ENCODE assay signal across 9 cellular contexts in genomic region chr2:226649871-226650660, GRCh38.
DNase-seq lines count a peak whose midpoint lies in the region; ATAC-seq and TF ChIP-seq lines count a peak whose summit lies in the region.
"Had no signal": no experiment of that assay in that cellular context is flagged by ENCODE, and none has a peak within 500 bp of the region (broad histone marks: within the 10 kb centered on the region; RNA-seq: fewer than 3 reads in every experiment).

No MANE protein-coding gene starts in this region.

- peak overlapping the region; percentile 39 for H3K4me2 ChIP-seq in fibroblast of lung (ENCODE audit: extremely low read depth, insufficient read depth, low read length)

- peaks cover 29% of the 10 kb centered on the region for H3K4me1 Mint-ChIP-seq in activated T-cell treated with anti-CD3 and anti-CD28 coated beads, Interleukin-2, amount 50 U/mL, for 24 hours (ENCODE audit: low read depth)
- peaks cover 19% of the 10 kb centered on the region for H3K4me1 Mint-ChIP-seq in nephron progenitor cell
- H3K4me1 Mint-ChIP-seq: memory B cell had no signal

- peak; percentile 93 for ATAC-seq in GM18907 (IDR thresholded peaks at IDR 0.05; ENCODE audit: unreplicated experiment)
- peak; percentile 51 for ATAC-seq in HG02970 (IDR thresholded peaks at IDR 0.05; ENCODE audit: low FRiP score, unreplicated experiment)
- peak; percentile 93 for ATAC-seq in thoracic aorta (ENCODE audit: insufficient number of reproducible peaks, low FRiP score, low read depth)

- peaks cover 8% of the 10 kb centered on the region for H3K36me3 Mint-ChIP-seq in activated T-cell treated with anti-CD3 and anti-CD28 coated beads, Interleukin-2, amount 50 U/mL, for 24 hours (ENCODE audit: low read depth)
- H3K36me3 Mint-ChIP-seq in nephron progenitor cell (ENCODE audit: low read depth): peaks cover 15% of the 10 kb centered on the region

- peaks cover 17% of the 10 kb centered on the region for H3K4me1 ChIP-seq in fibroblast of lung (ENCODE audit: control insufficient read depth, extremely low read depth, insufficient read depth, low read length)
- H3K4me1 ChIP-seq in thoracic aorta (ENCODE audit: control insufficient read depth in 1 of 2, low read depth in 2 of 2): peaks cover 11 to 31% of the 10 kb centered on the region in 2 donors

- H3K9ac ChIP-seq in fibroblast of lung (ENCODE audit: insufficient read depth, low read length): peak overlapping the region; percentile 37

- H3K79me2 ChIP-seq in fibroblast of lung (ENCODE audit: control insufficient read depth, insufficient read depth, low read length): no peaks in the 10 kb centered on the region

- H3K27ac ChIP-seq in fibroblast of lung (ENCODE audit: insufficient read depth, low read length): peak overlapping the region; percentile 79
- peak overlapping the region; percentile 71 to 81 for H3K27ac ChIP-seq in thoracic aorta

- H2AFZ ChIP-seq in fibroblast of lung (ENCODE audit: low read length): peak overlapping the region; percentile 46

- no peaks in the 10 kb centered on the region for H3K36me3 ChIP-seq in fibroblast of lung (ENCODE audit: control insufficient read depth, insufficient read depth, low read length)
- no peaks in the 10 kb centered on the region for H3K36me3 ChIP-seq in thoracic aorta

- H3K9me3 ChIP-seq in fibroblast of lung (ENCODE audit: control insufficient read depth, insufficient read depth, low read depth, low read length) (no peaks in the 10 kb centered on the region), thoracic aorta (no peaks in the 10 kb centered on the region)

- H3K4me3 ChIP-seq in fibroblast of lung (replicated peaks in 1 of 4; ENCODE audit: control extremely low read depth in 1 of 4, insufficient read depth in 1 of 4, low read depth in 3 of 4, low read length in 4 of 4) (no peak overlapping the region), thoracic aorta (peak overlapping the region; percentile 7)

- H4K20me1 ChIP-seq in fibroblast of lung (ENCODE audit: control insufficient read depth, extremely low read depth, insufficient read depth, low read length): no peaks in the 10 kb centered on the region

- H3K27me3 ChIP-seq in fibroblast of lung (ENCODE audit: control insufficient read depth, insufficient read depth, low read length) (no peaks in the 10 kb centered on the region), thoracic aorta (replicated peaks; ENCODE audit: insufficient read depth) (no peaks in the 10 kb centered on the region)

- H3K4me3 Mint-ChIP-seq in activated T-cell treated with anti-CD3 and anti-CD28 coated beads, Interleukin-2, amount 50 U/mL, for 24 hours: no peak overlapping the region
- no peak overlapping the region for H3K4me3 Mint-ChIP-seq in nephron progenitor cell
- H3K4me3 Mint-ChIP-seq: memory B cell had no signal

- H3K27me3 Mint-ChIP-seq in activated T-cell treated with anti-CD3 and anti-CD28 coated beads, Interleukin-2, amount 50 U/mL, for 24 hours: no peaks in the 10 kb centered on the region
- no peaks in the 10 kb centered on the region for H3K27me3 Mint-ChIP-seq in nephron progenitor cell (ENCODE audit: low read depth, poor library complexity)

- H3K9me3 Mint-ChIP-seq in activated T-cell treated with anti-CD3 and anti-CD28 coated beads, Interleukin-2, amount 50 U/mL, for 24 hours: peaks cover 7% of the 10 kb centered on the region
- H3K9me3 Mint-ChIP-seq in nephron progenitor cell: peaks cover 27% of the 10 kb centered on the region

- DNase-seq in NCI-H460 (ENCODE audit: extremely low read depth, low read depth) (peak; percentile 64), fibroblast of lung (ENCODE audit: low read depth in 2 of 2) (peak; percentile 98 to 99), nephron progenitor cell (peak; percentile 16), thoracic aorta (ENCODE audit: low spot score) (peak; percentile 68), NCI-H82 (lab: John Stamatoyannopoulos, UW) (no peak)
- DNase-seq in activated T-cell treated with anti-CD3 and anti-CD28 coated beads, Interleukin-2, amount 50 U/mL, for 24 hours: peak; percentile 50

- no peak for TF ChIP-seq CTCF in fibroblast of lung (conservative IDR thresholded peaks at IDR 0.05 in 1 of 2, IDR thresholded peaks at IDR 0.05 in 1 of 2; ENCODE audit: low read depth in 1 of 2, low read length in 2 of 2)
- no peak for TF ChIP-seq CTCF in nephron progenitor cell (IDR thresholded peaks at IDR 0.05)
- TF ChIP-seq CTCF in thoracic aorta (IDR thresholded peaks at IDR 0.05): no peak

- peak overlapping the region; percentile 39 for H3K27ac Mint-ChIP-seq in activated T-cell treated with anti-CD3 and anti-CD28 coated beads, Interleukin-2, amount 50 U/mL, for 24 hours
- H3K27ac Mint-ChIP-seq in nephron progenitor cell: peak overlapping the region; percentile 94
- H3K27ac Mint-ChIP-seq: memory B cell had no signal
